8 cellular contexts compared by ENCODE assay signal in the genomic region with DNA sequence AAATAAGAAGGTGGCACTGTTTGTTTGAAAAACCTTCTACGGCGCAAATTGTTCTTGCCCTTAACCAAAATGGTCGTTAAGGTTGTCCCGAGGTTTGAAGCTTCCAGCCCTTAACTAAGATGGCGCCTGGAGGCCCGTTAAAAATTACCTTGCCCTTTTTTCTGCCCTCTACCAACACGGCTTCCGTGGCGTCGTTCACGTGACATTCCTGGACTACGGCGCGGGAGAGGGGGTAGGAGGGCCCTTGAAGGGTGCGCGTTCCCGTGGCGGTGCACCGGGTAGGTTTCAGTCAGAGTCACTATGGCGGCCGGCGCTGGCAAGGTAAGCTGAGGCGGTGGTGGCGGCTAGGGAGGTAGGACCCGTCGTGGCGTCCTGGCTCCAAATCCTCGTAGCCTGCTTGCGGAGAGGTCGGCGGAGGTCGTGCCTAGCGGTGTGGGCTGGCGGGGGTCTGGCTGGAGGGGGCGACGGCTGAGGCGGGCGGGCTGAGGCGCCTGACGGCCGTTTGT. TPM values are rescaled to one million over a fixed set of nuclear protein-coding genes. Genes with fewer than 3 reads are reported as not detected.
DNase-seq lines count a peak whose midpoint lies in the region; ATAC-seq and TF ChIP-seq lines count a peak whose summit lies in the region.

A gene with protein sequence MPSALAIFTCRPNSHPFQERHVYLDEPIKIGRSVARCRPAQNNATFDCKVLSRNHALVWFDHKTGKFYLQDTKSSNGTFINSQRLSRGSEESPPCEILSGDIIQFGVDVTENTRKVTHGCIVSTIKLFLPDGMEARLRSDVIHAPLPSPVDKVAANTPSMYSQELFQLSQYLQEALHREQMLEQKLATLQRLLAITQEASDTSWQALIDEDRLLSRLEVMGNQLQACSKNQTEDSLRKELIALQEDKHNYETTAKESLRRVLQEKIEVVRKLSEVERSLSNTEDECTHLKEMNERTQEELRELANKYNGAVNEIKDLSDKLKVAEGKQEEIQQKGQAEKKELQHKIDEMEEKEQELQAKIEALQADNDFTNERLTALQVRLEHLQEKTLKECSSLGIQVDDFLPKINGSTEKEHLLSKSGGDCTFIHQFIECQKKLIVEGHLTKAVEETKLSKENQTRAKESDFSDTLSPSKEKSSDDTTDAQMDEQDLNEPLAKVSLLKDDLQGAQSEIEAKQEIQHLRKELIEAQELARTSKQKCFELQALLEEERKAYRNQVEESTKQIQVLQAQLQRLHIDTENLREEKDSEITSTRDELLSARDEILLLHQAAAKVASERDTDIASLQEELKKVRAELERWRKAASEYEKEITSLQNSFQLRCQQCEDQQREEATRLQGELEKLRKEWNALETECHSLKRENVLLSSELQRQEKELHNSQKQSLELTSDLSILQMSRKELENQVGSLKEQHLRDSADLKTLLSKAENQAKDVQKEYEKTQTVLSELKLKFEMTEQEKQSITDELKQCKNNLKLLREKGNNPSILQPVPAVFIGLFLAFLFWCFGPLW (plus strand): TSS at position 288 of the 506 bp plus-strand sequence. CDS start 1,343 bp downstream, outside the sequence.

- H3K9me3 ChIP-seq in left lung, result no peaks in the 10 kb centered on the region

- H3K27ac ChIP-seq in C4-2B, result peak within 1 kb of the TSS; percentile 96
- peak within 1 kb of the TSS; percentile 86 to 91 for H3K27ac ChIP-seq in left lung

- no peak for TF ChIP-seq CTCF in C4-2B (conservative IDR thresholded peaks at IDR 0.05)
- no peak for TF ChIP-seq CTCF in left lung (IDR thresholded peaks at IDR 0.05)

- intact Hi-C loops in left lung (cut with DNase I), result no loop called here

- H3K4me3 ChIP-seq in left lung, result peak within 1 kb of the TSS; percentile 92 to 98

- DNase-seq in NCI-H774 (lab: John Stamatoyannopoulos, UW) (peak; percentile 89), dermis blood vessel endothelial cell (peak; percentile 98), left lung (peak; percentile 98 to 99)
- DNase-seq in activated CD4-positive, alpha-beta T cell treated with anti-CD3 and anti-CD28 coated beads, Interleukin-2, amount 50 U/mL, for 4 hours, result peak; percentile 95
- DNase-seq in stimulated activated CD4-positive, alpha-beta T cell treated with anti-CD3 and anti-CD28 coated beads, Interleukin-2, amount 100 ng/mL, for 48 hours, result peak; percentile 89

- H3K36me3 ChIP-seq in left lung, result peaks cover 0 to 11% of the 10 kb centered on the region in 2 donors

- peaks cover 0 to 43% of the 10 kb centered on the region in 2 donors for H3K4me1 ChIP-seq in left lung

- ATAC-seq in GM19395 (IDR thresholded peaks at IDR 0.05; ENCODE audit: unreplicated experiment) (peak; percentile 89), HG03565 (IDR thresholded peaks at IDR 0.05; ENCODE audit: unreplicated experiment) (peak; percentile 77), left lung (peak; percentile 95)

- H3K27me3 ChIP-seq in left lung, result no peaks in the 10 kb centered on the region

RNA-seq across cellular contexts. Expression of the gene that starts here (rescaled TPM):
- total RNA-seq in dermis blood vessel endothelial cell (43.2 and 50.0 TPM in 2 replicates), left lung (10 to 100 TPM; 62.1 to 65.3 TPM)

Comparison
In these comparisons a context has a peak if more than half of its experiments do, and no peak if none do; other contexts are left out.
1. Peak in every context shown above with its lines: DNase-seq, ATAC-seq, H3K4me3 ChIP-seq and H3K27ac ChIP-seq.